Comparison of ENCODE assay signal across 20 cellular contexts in the genomic region with DNA sequence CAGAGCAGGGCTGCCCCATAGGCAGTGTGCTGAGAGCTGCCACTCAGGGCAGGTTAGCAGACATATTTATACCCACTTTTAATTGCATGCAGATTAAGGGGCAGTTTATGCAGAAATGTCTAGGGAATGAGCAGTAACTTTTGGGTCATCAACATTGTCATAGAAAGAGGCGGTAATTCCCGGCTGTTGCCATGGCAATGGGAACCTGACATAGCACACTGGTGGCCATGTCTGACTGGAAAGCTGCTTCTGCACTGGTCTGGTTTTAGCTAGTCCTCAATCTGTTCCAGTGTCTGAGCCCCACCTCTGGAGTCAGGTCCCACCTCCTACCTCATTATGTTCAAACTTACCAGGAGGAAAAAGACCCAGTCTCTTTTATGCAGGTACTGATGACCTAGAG. TPM values are rescaled to one million over a fixed set of nuclear protein-coding genes. Genes with fewer than 3 reads are reported as not detected.
DNase-seq lines count a peak whose midpoint lies in the region; ATAC-seq, FAIRE-seq and TF ChIP-seq lines count a peak whose summit lies in the region.
"Had no signal": no experiment of that assay in that cellular context is flagged by ENCODE, and none has a peak within 500 bp of the region (broad histone marks: within the 10 kb centered on the region; RNA-seq: fewer than 3 reads in every experiment).

No MANE protein-coding gene starts in this region.

- WGBS in K562 (ENCODE audit: insufficient coverage, low coverage, missing lambda C conversion rate), result 0% methylated on average over 2 of the region's 2 CpGs

- H3K79me2 ChIP-seq in K562 (ENCODE audit: control insufficient read depth, insufficient read depth, low read length), result no peaks in the 10 kb centered on the region

- no peaks in the 10 kb centered on the region for H3K9me3 ChIP-seq in K562 (replicated peaks; ENCODE audit: control insufficient read depth, insufficient read depth, low read depth, low read length)

- no peak overlapping the region for H3K9ac ChIP-seq in K562 (ENCODE audit: insufficient read depth in 1 of 2, low read depth in 2 of 2, low read length in 2 of 2)
- H3K9ac ChIP-seq: GM23248 had no signal

- DNase-seq in DMS53 (lab: John Stamatoyannopoulos, UW) (peak; percentile 27), DMS53 treated with DMSO at 0.1 percent for 48 hours (lab: John Stamatoyannopoulos, UW; ENCODE audit: unreplicated experiment) (no peak), CD1c-positive myeloid dendritic cell (ENCODE audit: extremely low spot score) (peak; percentile 32), K562 (ENCODE audit: extremely low read depth in 1 of 4, low spot score in 3 of 4) (no peak), memory B cell (ENCODE audit: low spot score in 2 of 2) (no peak), NCI-H82 (lab: John Stamatoyannopoulos, UW) (no peak), superior temporal gyrus (ENCODE audit: extremely low spot score) (no peak), NCI-H1417 treated with DMSO at 0.1 percent for 48 hours (lab: John Stamatoyannopoulos, UW) (no peak)
- DNase-seq: 8988T; Caco-2; CD4-positive, alpha-beta T cell; DMS79 treated with DMSO at 0.1 percent for 48 hours; GM23248; NCI-H1105 treated with DMSO at 0.1 percent for 48 hours; NCI-H187; NCI-H510A; SHP77 had no signal

- POLR2A ChIA-PET in K562 (lab: Yijun Ruan, JAX), result interaction anchor here (0.5 to 0.6 kb wide), 2 partner anchors 74 to 399 kb away, joined by 3 to 4 read pairs; no protein-coding TSS in a partner anchor

- peaks cover 21 to 79% of the 10 kb centered on the region in 2 experiments for H3K27me3 ChIP-seq in K562 (ENCODE audit: control insufficient read depth in 2 of 2, insufficient read depth in 2 of 2, low read length in 2 of 2)

- no peak for TF ChIP-seq EP300 in K562 (IDR thresholded peaks at IDR 0.05; ENCODE audit: low read length)

- no peak for ATAC-seq in K562
- no peak for ATAC-seq in memory B cell (ENCODE audit: low read depth)
- ATAC-seq: HCT116 had no signal

- peaks cover 6% of the 10 kb centered on the region; the same call in 1 of the 2 replicates for H4K20me1 ChIP-seq in K562 (replicated peaks; ENCODE audit: control insufficient read depth, insufficient read depth, low read length)

- no peak for TF ChIP-seq RAD21 in K562 (CRISPR knock-in tag; conservative IDR thresholded peaks at IDR 0.05 in 1 of 2, IDR thresholded peaks at IDR 0.05 in 1 of 2)

- H3K4me1 Mint-ChIP-seq in memory B cell, result peaks cover 19% of the 10 kb centered on the region

- no peak overlapping the region for H2AFZ ChIP-seq in K562 (ENCODE audit: low read depth, low read length)
- H2AFZ ChIP-seq: GM23248 had no signal

- TF ChIP-seq CTCF in K562 (IDR thresholded peaks at IDR 0.05 in 2 of 3, conservative IDR thresholded peaks at IDR 0.05 in 1 of 3; ENCODE audit: insufficient read depth in 2 of 3, low read depth in 1 of 3, low read length in 3 of 3), result no peak

- no peak overlapping the region for H3K4me3 ChIP-seq in K562
- H3K4me3 ChIP-seq: GM23248, SK-N-MC had no signal

- H3K9me1 ChIP-seq in K562 (ENCODE audit: control insufficient read depth, insufficient read depth, low read length), result peaks cover 3% of the 10 kb centered on the region

- peaks cover 6 to 11% of the 10 kb centered on the region in 2 experiments; a peak in 3 of 5 replicates for H3K4me1 ChIP-seq in K562 (replicated peaks in 1 of 2; ENCODE audit: control insufficient read depth in 2 of 2, insufficient read depth in 2 of 2, low read length in 2 of 2)
- H3K4me1 ChIP-seq: Caco-2 had no signal

- no TSS peak for BruUV-seq in K562 (replicated peaks; lab: Mats Ljungman, UMichigan)

- in situ Hi-C loops in K562 (cut with MboI), result no loop called here

- no peaks in the 10 kb centered on the region for H3K9me3 Mint-ChIP-seq in memory B cell
- H3K9me3 Mint-ChIP-seq: CD4-positive, alpha-beta T cell had no signal

- no peak overlapping the region for H3K4me3 Mint-ChIP-seq in memory B cell
- H3K4me3 Mint-ChIP-seq: CD4-positive, alpha-beta T cell had no signal

- CTCF ChIA-PET in K562 (lab: Yijun Ruan, JAX; ENCODE audit: low intra/inter-chr PET ratio), result no interaction called here

- FAIRE-seq in K562 (lab: Jason Lieb, UNC), result no peak
- FAIRE-seq: G401.6 had no signal

- H3K4me2 ChIP-seq in K562 (ENCODE audit: insufficient read depth, low read length), result no peak overlapping the region

- H3K27me3 Mint-ChIP-seq in memory B cell, result peaks cover 30% of the 10 kb centered on the region
- H3K27me3 Mint-ChIP-seq: CD4-positive, alpha-beta T cell had no signal

- no peak for TF ChIP-seq POLR2A in K562 (conservative IDR thresholded peaks at IDR 0.05)

- H3K27ac Mint-ChIP-seq in memory B cell, result peak overlapping the region; percentile 11
- H3K27ac Mint-ChIP-seq: CD4-positive, alpha-beta T cell had no signal

- no peaks in the 10 kb centered on the region for H3K36me3 Mint-ChIP-seq in memory B cell

- H3K36me3 ChIP-seq in K562 (ENCODE audit: control insufficient read depth, insufficient read depth, low read length), result no peaks in the 10 kb centered on the region

- intact Hi-C loops in K562 (cut with micrococcal nuclease), result no loop called here

- no peak overlapping the region for H3K27ac ChIP-seq in K562 (ENCODE audit: extremely low read depth, low read depth, low read length)
- H3K27ac ChIP-seq: GM23248, SK-N-MC had no signal

TF ChIP-seq in K562, 482 proteins besides CTCF, POLR2A, EP300 and RAD21:
- TF ChIP-seq, protein P1, sequence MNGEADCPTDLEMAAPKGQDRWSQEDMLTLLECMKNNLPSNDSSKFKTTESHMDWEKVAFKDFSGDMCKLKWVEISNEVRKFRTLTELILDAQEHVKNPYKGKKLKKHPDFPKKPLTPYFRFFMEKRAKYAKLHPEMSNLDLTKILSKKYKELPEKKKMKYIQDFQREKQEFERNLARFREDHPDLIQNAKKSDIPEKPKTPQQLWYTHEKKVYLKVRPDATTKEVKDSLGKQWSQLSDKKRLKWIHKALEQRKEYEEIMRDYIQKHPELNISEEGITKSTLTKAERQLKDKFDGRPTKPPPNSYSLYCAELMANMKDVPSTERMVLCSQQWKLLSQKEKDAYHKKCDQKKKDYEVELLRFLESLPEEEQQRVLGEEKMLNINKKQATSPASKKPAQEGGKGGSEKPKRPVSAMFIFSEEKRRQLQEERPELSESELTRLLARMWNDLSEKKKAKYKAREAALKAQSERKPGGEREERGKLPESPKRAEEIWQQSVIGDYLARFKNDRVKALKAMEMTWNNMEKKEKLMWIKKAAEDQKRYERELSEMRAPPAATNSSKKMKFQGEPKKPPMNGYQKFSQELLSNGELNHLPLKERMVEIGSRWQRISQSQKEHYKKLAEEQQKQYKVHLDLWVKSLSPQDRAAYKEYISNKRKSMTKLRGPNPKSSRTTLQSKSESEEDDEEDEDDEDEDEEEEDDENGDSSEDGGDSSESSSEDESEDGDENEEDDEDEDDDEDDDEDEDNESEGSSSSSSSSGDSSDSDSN (IDR thresholded peaks at IDR 0.05; ENCODE audit: borderline replicate concordance in 1 of 2, low read depth in 2 of 2, low read length in 2 of 2), result no peak
- peak; percentile 79 for TF ChIP-seq RFX1 (IDR thresholded peaks at IDR 0.05)
- TF ChIP-seq, protein P2, sequence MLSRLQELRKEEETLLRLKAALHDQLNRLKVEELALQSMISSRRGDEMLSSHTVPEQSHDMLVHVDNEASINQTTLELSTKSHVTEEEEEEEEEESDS (CRISPR knock-in tag; IDR thresholded peaks at IDR 0.05), result no peak

RNA-seq across cellular contexts. Expression of a gene that starts 31.5 kb away (rescaled TPM):
- total RNA-seq in K562 (2011; cell fraction: chromatin; rRNA removed; ENCODE audit: low replicate concordance), result 13.1 and 18.3 TPM in 2 replicates
- 5.5 and 8.3 TPM in 2 replicates for total RNA-seq in K562 (2011; cell fraction: nucleolus; rRNA removed)
- total RNA-seq in K562 (2011; cell fraction: nucleoplasm; rRNA removed), result 8.8 and 10.2 TPM in 2 replicates
- total RNA-seq in K562 (2014; rRNA removed) (1.4 and 2.4 TPM in 2 replicates), K562 (2014; rRNA removed; fragmentation: Illumina TruSeq; extraction: Trizol) (1.9 and 3.0 TPM in 2 replicates), K562 (2015; rRNA removed; fragmentation: Illumina TruSeq; extraction: Trizol) (2.6 and 2.8 TPM in 2 replicates), K562 (2021) (4.9 and 6.3 TPM in 2 replicates)
- polyA plus RNA-seq in K562 (2011; rRNA removed) (0.60 and 0.96 TPM in 2 replicates), K562 (2014; fragmentation: Illumina TruSeq; extraction: Trizol) (2.2 and 2.3 TPM in 2 replicates), K562 (2014; fragmentation: Nextera tagmentation; extraction: Ambion mirVana) (under 1 TPM; 0.20 to 0.30 TPM), K562 (2014; rRNA removed) (0.81 and 2.5 TPM in 2 replicates)
- polyA plus RNA-seq in K562 (2011; cell fraction: cytosol; rRNA removed), result 0.28 and 0.45 TPM in 2 replicates
- 2.1 and 3.4 TPM in 2 replicates for polyA plus RNA-seq in K562 (2011; cell fraction: nucleus; rRNA removed)
- polyA plus RNA-seq in K562 (2012), result 1.5 and 2.4 TPM in 2 replicates
- polyA minus RNA-seq in K562 (2011; rRNA and poly(A)+ RNA removed), result 3.2 and 4.1 TPM in 2 replicates
- polyA minus RNA-seq in K562 (2011; cell fraction: cytosol; rRNA and poly(A)+ RNA removed), result 0.86 and 1.5 TPM in 2 replicates
- polyA minus RNA-seq in K562 (2011; cell fraction: nucleus; rRNA and poly(A)+ RNA removed), result 2.3 and 3.1 TPM in 2 replicates

Comparison
In these comparisons a context has a peak if more than half of its experiments do, and no peak if none do; other contexts are left out.
1. DNase-seq: peak in DMS53 (single experiment) and CD1c-positive myeloid dendritic cell (single experiment); none in DMS53 treated with DMSO at 0.1 percent for 48 hours (single experiment), K562 (0 of 4), memory B cell (0 of 2), NCI-H82 (single experiment), superior temporal gyrus (single experiment) and NCI-H1417 treated with DMSO at 0.1 percent for 48 hours (single experiment).